16 cellular contexts compared by ENCODE assay signal in genomic region chr11:88345408-88345807, GRCh38. TPM values are rescaled to one million over a fixed set of nuclear protein-coding genes. Genes with fewer than 3 reads are reported as not detected.
DNase-seq lines count a peak whose midpoint lies in the region; ATAC-seq and TF ChIP-seq lines count a peak whose summit lies in the region.
"Had no signal": no experiment of that assay in that cellular context is flagged by ENCODE, and none has a peak within 500 bp of the region (broad histone marks: within the 10 kb centered on the region; RNA-seq: fewer than 3 reads in every experiment).

No MANE protein-coding gene starts in this region.

- CTCF ChIA-PET in A673 (lab: Charles Lee): no interaction called here

- H3K9me3 ChIP-seq in A673 (ENCODE audit: low read depth, low read length, poor library complexity, severe bottlenecking) (no peaks in the 10 kb centered on the region), ovary (no peaks in the 10 kb centered on the region)
- H3K9me3 ChIP-seq: esophagus muscularis mucosa, HAP-1, tibial artery had no signal

- H3K4me3 ChIP-seq in A673 (ENCODE audit: low read depth, low read length, poor library complexity, severe bottlenecking): no peak overlapping the region
- H3K4me3 ChIP-seq in ovary: no peak overlapping the region
- H3K4me3 ChIP-seq: esophagus muscularis mucosa, HAP-1, tibial artery had no signal

- H3K36me3 ChIP-seq in A673 (ENCODE audit: insufficient read depth, low read length, poor library complexity, severe bottlenecking): no peaks in the 10 kb centered on the region
- no peaks in the 10 kb centered on the region for H3K36me3 ChIP-seq in ovary
- H3K36me3 ChIP-seq: esophagus muscularis mucosa, HAP-1, tibial artery had no signal

- intact Hi-C loops in A673 (cut with micrococcal nuclease; ENCODE audit: unreplicated experiment) (no loop called here), ovary (cut with DNase I) (no loop called here), left colon (cut with DNase I, micrococcal nuclease) (no loop called here)

- TF ChIP-seq CTCF in A673 (conservative IDR thresholded peaks at IDR 0.05; ENCODE audit: low read depth, low read length) (no peak), ovary (IDR thresholded peaks at IDR 0.05) (no peak)

- POLR2A ChIA-PET in A673 (lab: Charles Lee; ENCODE audit: low non-redundant PET): no interaction called here

- no peaks in the 10 kb centered on the region for H3K4me1 ChIP-seq in A673 (ENCODE audit: insufficient read depth, low read length, poor library complexity, severe bottlenecking)
- H3K4me1 ChIP-seq in ovary (ENCODE audit: insufficient read depth): no peaks in the 10 kb centered on the region
- H3K4me1 ChIP-seq: HAP-1, parathyroid adenoma, tibial artery had no signal

- H3K27ac ChIP-seq in A673 (ENCODE audit: low read depth, low read length, poor library complexity, severe bottlenecking) (no peak overlapping the region), ovary (no peak overlapping the region)
- H3K27ac ChIP-seq: esophagus muscularis mucosa, parathyroid adenoma, tibial artery had no signal

- peak; percentile 66 for ATAC-seq in HG03060 (IDR thresholded peaks at IDR 0.05; ENCODE audit: low read depth, unreplicated experiment)
- ATAC-seq in left colon: no peak

- peak; percentile 30 for DNase-seq in GF-D8 (lab: John Stamatoyannopoulos, UW)
- DNase-seq in SW480 (ENCODE audit: low spot score): peak; percentile 70
- peak; percentile 75 for DNase-seq in kidney tubule cell (ENCODE audit: low spot score)
- DNase-seq in A673 (ENCODE audit: low spot score): no peak
- no peak for DNase-seq in ovary
- no peak for DNase-seq in left colon
- DNase-seq in activated effector memory CD4-positive, alpha-beta T cell treated with anti-CD3 and anti-CD28 coated beads, Interleukin-2, amount 50 U/mL, for 16 hours: no peak
- DNase-seq: activated CD4-positive, alpha-beta memory T cell treated with anti-CD3 and anti-CD28 coated beads for 36 hours; aorta; DMS 273 treated with DMSO at 0.1 percent for 48 hours; NCI-H2081 treated with DMSO at 0.1 percent for 48 hours; tibial artery had no signal

- 91 to 95% (median 91%) methylated on average over 2 of the region's 2 CpGs for WGBS in ovary, 3 donors

- no peak for TF ChIP-seq POLR2A in ovary (IDR thresholded peaks at IDR 0.05)

- H3K27me3 ChIP-seq in A673 (replicated peaks; ENCODE audit: insufficient read depth, low read depth, low read length, poor library complexity) (no peaks in the 10 kb centered on the region), ovary (no peaks in the 10 kb centered on the region)
- H3K27me3 ChIP-seq: esophagus muscularis mucosa, tibial artery had no signal

- no peak for TF ChIP-seq EP300 in ovary (IDR thresholded peaks at IDR 0.05)

- no TSS peak for BruUV-seq in A673 (replicated peaks; lab: Mats Ljungman, UMichigan)

RNA-seq across cellular contexts. Expression of gene CTSC, which starts 7.9 kb away (rescaled TPM):
- total RNA-seq in A673 (2021) (86.4 and 116 TPM in 2 replicates), ovary (10 to 100 TPM; 20.3 to 51.2 (median 29.2) TPM), left colon (100 to 1,000 TPM in 1 of 2 donors, 10 to 100 TPM in 1; 65.4 to 133 TPM)
- polyA plus RNA-seq in ovary: 100 to 1,000 TPM in 1 of 2 donors, 10 to 100 TPM in 1; 22.0 to 257 TPM

Comparison
In these comparisons a context has a peak if more than half of its experiments do, and no peak if none do; other contexts are left out.
1. DNase-seq: peak in GF-D8 (single experiment), SW480 (single experiment) and kidney tubule cell (single experiment); none in A673 (single experiment), ovary (0 of 5), left colon (0 of 2) and activated effector memory CD4-positive, alpha-beta T cell treated with anti-CD3 and anti-CD28 coated beads, Interleukin-2, amount 50 U/mL, for 16 hours (single experiment).